11 cellular contexts compared by ENCODE assay signal in genomic region chr3:125684199-125684598, GRCh38.
A peak's percentile ranks its signal among the peaks of the same experiment; 100 is the strongest.
DNase-seq lines count a peak whose midpoint lies in the region; ATAC-seq, FAIRE-seq and TF ChIP-seq lines count a peak whose summit lies in the region.
"Had no signal": no experiment of that assay in that cellular context is flagged by ENCODE, and none has a peak within 500 bp of the region (broad histone marks: within the 10 kb centered on the region; RNA-seq: fewer than 3 reads in every experiment).

No MANE protein-coding gene starts in this region.

- H3K27me3 ChIP-seq in vagina: no peaks in the 10 kb centered on the region

- no peaks in the 10 kb centered on the region for H3K9me3 ChIP-seq in vagina

- TF ChIP-seq POLR2A in vagina (IDR thresholded peaks at IDR 0.05): no peak

- no peak for TF ChIP-seq CTCF in vagina (IDR thresholded peaks at IDR 0.05)

- H3K4me3 ChIP-seq in vagina: no peak overlapping the region

- H3K4me1 ChIP-seq in vagina: peaks cover 7% of the 10 kb centered on the region

- ATAC-seq in Right ventricle myocardium superior (ENCODE audit: poor library complexity) (peak; percentile 50), GM21423 (IDR thresholded peaks at IDR 0.05; ENCODE audit: unreplicated experiment) (no peak), HG02588 (IDR thresholded peaks at IDR 0.05; ENCODE audit: unreplicated experiment) (no peak)

- H3K27ac ChIP-seq in vagina: peak overlapping the region; percentile 7

- DNase-seq in Right ventricle myocardium superior: no peak
- DNase-seq in cardiac septum (ENCODE audit: low spot score): no peak
- DNase-seq in amniotic epithelial cell (ENCODE audit: low read depth): peak; percentile 22
- DNase-seq in iPS-NIHi7 (ENCODE audit: extremely low spot score): peak; percentile 61
- no peak for DNase-seq in vagina (ENCODE audit: extremely low spot score in 2 of 2)
- no peak for DNase-seq in urothelium cell line (ENCODE audit: low spot score)
- DNase-seq: CD4-positive, alpha-beta T cell; stimulated activated CD4-positive, alpha-beta T cell treated with anti-CD3 and anti-CD28 coated beads, Interleukin-4, amount 100 ng/mL, for 24 hours; T-helper 1 cell had no signal

- no peak for FAIRE-seq in urothelium cell line (lab: Jason Lieb, UNC)

- intact Hi-C loops in Right ventricle myocardium superior (cut with DNase I) (no loop called here), cardiac septum (cut with DNase I) (no loop called here), vagina (cut with DNase I) (no loop called here)

- H3K36me3 ChIP-seq in vagina: no peaks in the 10 kb centered on the region

Comparison
In these comparisons a context has a peak if more than half of its experiments do, and no peak if none do; other contexts are left out.
1. DNase-seq: peak in amniotic epithelial cell (single experiment) and iPS-NIHi7 (single experiment); none in Right ventricle myocardium superior (single experiment), cardiac septum (single experiment), vagina (0 of 2) and urothelium cell line (single experiment).